Comparison of ENCODE assay signal across 19 cellular contexts in genomic region chr3:157093096-157093495, GRCh38.
DNase-seq lines count a peak whose midpoint lies in the region; ATAC-seq, FAIRE-seq and TF ChIP-seq lines count a peak whose summit lies in the region.
"Had no signal": no experiment of that assay in that cellular context is flagged by ENCODE, and none has a peak within 500 bp of the region (broad histone marks: within the 10 kb centered on the region; RNA-seq: fewer than 3 reads in every experiment).

No MANE protein-coding gene starts in this region.

- POLR2A ChIA-PET in HepG2 (lab: Yijun Ruan, JAX): interaction anchor here (1.8 kb wide), 1 partner anchor 35 kb away, joined by 5 read pairs; no protein-coding TSS in a partner anchor

- TF ChIP-seq POLR2A in HepG2 (IDR thresholded peaks at IDR 0.05; ENCODE audit: insufficient read depth in 1 of 2, low read depth in 2 of 2, low read length in 2 of 2): no peak
- TF ChIP-seq POLR2A in right lobe of liver (IDR thresholded peaks at IDR 0.05): peak; percentile 29

- no peak for FAIRE-seq in HepG2 (lab: Jason Lieb, UNC)

- CTCF ChIA-PET in HepG2 (lab: Yijun Ruan, JAX; ENCODE audit: low intra/inter-chr PET ratio, low total read pairs): no interaction called here

- no TSS peak for BruUV-seq in HepG2 (replicated peaks; lab: Mats Ljungman, UMichigan)

- H3K9ac ChIP-seq in liver (ENCODE audit: low read depth in 1 of 2, low read length in 2 of 2) (no peak overlapping the region), HepG2 (ENCODE audit: insufficient read depth, low read depth, low read length) (no peak overlapping the region)

- WGBS in liver: 48% methylated on average over 1 of the region's 1 CpG
- WGBS in HepG2 (ENCODE audit: low lambda C conversion rate): 100% methylated on average over 1 of the region's 1 CpG
- WGBS in right lobe of liver (ENCODE audit: insufficient coverage, low coverage, low lambda C conversion rate, missing lambda C conversion rate): 46% methylated on average over 1 of the region's 1 CpG

- H3K36me3 ChIP-seq in liver (ENCODE audit: control insufficient read depth in 4 of 4, insufficient read depth in 3 of 4, low read depth in 1 of 4, low read length in 3 of 4) (no peaks in the 10 kb centered on the region), HepG2 (replicated peaks in 1 of 2; ENCODE audit: control insufficient read depth in 1 of 2, insufficient read depth in 2 of 2, low read length in 2 of 2) (no peaks in the 10 kb centered on the region), right lobe of liver (no peaks in the 10 kb centered on the region)

- no peaks in the 10 kb centered on the region for H3K27me3 ChIP-seq in liver (ENCODE audit: control insufficient read depth in 4 of 4, insufficient read depth in 4 of 4, low read length in 3 of 4)
- H3K27me3 ChIP-seq in HepG2 (ENCODE audit: control insufficient read depth in 1 of 2, insufficient read depth in 2 of 2, low read length in 2 of 2): no peaks in the 10 kb centered on the region
- no peaks in the 10 kb centered on the region for H3K27me3 ChIP-seq in right lobe of liver
- H3K27me3 ChIP-seq: hepatocyte had no signal

- peaks cover 3 to 26% (median 15%) of the 10 kb centered on the region in 4 donors for H3K4me1 ChIP-seq in liver (ENCODE audit: control insufficient read depth in 4 of 4, insufficient read depth in 4 of 4, low read length in 3 of 4)
- peaks cover 62% of the 10 kb centered on the region for H3K4me1 ChIP-seq in HepG2 (ENCODE audit: insufficient read depth, low read length)
- H3K4me1 ChIP-seq in right lobe of liver: peaks cover 0 to 18% (median 3%) of the 10 kb centered on the region in 4 donors

- intact Hi-C loops in HepG2 (cut with micrococcal nuclease; ENCODE audit: unreplicated experiment): no loop called here
- intact Hi-C loops in right lobe of liver (cut with DNase I): no loop called here

- H3K4me2 ChIP-seq in HepG2 (ENCODE audit: low read depth, low read length): no peak overlapping the region
- H3K4me2 ChIP-seq: hepatocyte had no signal

- DNase-seq in HepG2 (ENCODE audit: low spot score) (no peak), right lobe of liver (peak in 1 of 3 donors; percentile 76)
- no peak for DNase-seq in effector CD8-positive, alpha-beta T cell (lab: John Stamatoyannopoulos, UW)
- no peak for DNase-seq in activated CD8-positive, alpha-beta memory T cell treated with anti-CD3 and anti-CD28 coated beads, Interleukin-2, amount 50 U/mL, for 48 hours
- DNase-seq: activated CD4-positive, CD25-positive, alpha-beta regulatory T cell; AML-193; Calu3; kidney glomerular epithelial cell; mucosa of descending colon; NCI-H1694; NCI-H345; nucleus accumbens; SIG-M5; stimulated activated CD4-positive, alpha-beta T cell treated with anti-CD3 and anti-CD28 coated beads, Interleukin-2, amount 100 ng/mL, for 48 hours had no signal

- no peak overlapping the region for H2AFZ ChIP-seq in HepG2 (ENCODE audit: low read length)
- H2AFZ ChIP-seq: hepatocyte had no signal

- TF ChIP-seq CTCF in liver (IDR thresholded peaks at IDR 0.05; ENCODE audit: low read depth, low read length, missing input control): no peak
- TF ChIP-seq CTCF in HepG2 (CRISPR knock-in tag; IDR thresholded peaks at IDR 0.05): no peak
- TF ChIP-seq CTCF in right lobe of liver (IDR thresholded peaks at IDR 0.05): no peak

- H3K27ac ChIP-seq in liver (ENCODE audit: low read depth in 1 of 2, low read length in 2 of 2) (peak overlapping the region; percentile 17 to 65), HepG2 (ENCODE audit: extremely low read length, insufficient read depth, low read length) (no peak overlapping the region), right lobe of liver (peak overlapping the region in 1 of 3 donors; percentile 26)
- H3K27ac ChIP-seq: hepatocyte had no signal

- in situ Hi-C loops in HepG2 (cut with HindIII; ENCODE audit: extremely low pct_ligation_motif_present, low pct_unique_long_range_greater_than_20kb): loop anchor here (5.0 kb wide), 1 partner anchor 34 kb away; no protein-coding TSS in a partner anchor

- no peak for ATAC-seq in HepG2
- ATAC-seq in GM18870 (IDR thresholded peaks at IDR 0.05; ENCODE audit: unreplicated experiment): peak; percentile 31
- peak; percentile 16 for ATAC-seq in HG03432 (IDR thresholded peaks at IDR 0.05; ENCODE audit: unreplicated experiment)
- peak in 1 of 4 donors; percentile 33 for ATAC-seq in right lobe of liver
- ATAC-seq: mucosa of descending colon, sciatic nerve had no signal

- peak overlapping the region in 1 of 3 donors; percentile 26 for H3K4me3 ChIP-seq in liver (ENCODE audit: low read depth in 1 of 3, low read length in 3 of 3)
- H3K4me3 ChIP-seq in HepG2 (replicated peaks in 1 of 3; ENCODE audit: insufficient read depth in 1 of 3, low read depth in 2 of 3, low read length in 3 of 3): no peak overlapping the region
- no peak overlapping the region for H3K4me3 ChIP-seq in right lobe of liver
- H3K4me3 ChIP-seq: hepatocyte, mucosa of descending colon had no signal

- H4K20me1 ChIP-seq in HepG2 (ENCODE audit: insufficient read depth, low read length): no peaks in the 10 kb centered on the region

- H3K79me2 ChIP-seq in HepG2 (ENCODE audit: insufficient read depth, low read length): no peaks in the 10 kb centered on the region
- H3K79me2 ChIP-seq: hepatocyte had no signal

- peak; percentile 9 to 15 for TF ChIP-seq RAD21 in liver (IDR thresholded peaks at IDR 0.05)
- no peak for TF ChIP-seq RAD21 in HepG2 (CRISPR knock-in tag; IDR thresholded peaks at IDR 0.05)

- H3K9me3 ChIP-seq in liver (ENCODE audit: control insufficient read depth in 4 of 4, low read length in 3 of 4): no peaks in the 10 kb centered on the region
- no peaks in the 10 kb centered on the region for H3K9me3 ChIP-seq in HepG2 (ENCODE audit: low read length)
- H3K9me3 ChIP-seq in right lobe of liver: no peaks in the 10 kb centered on the region
- H3K9me3 ChIP-seq: mucosa of descending colon had no signal

- TF ChIP-seq EP300 in HepG2 (IDR thresholded peaks at IDR 0.05; ENCODE audit: low read depth in 2 of 2, low read length in 2 of 2): no peak
- TF ChIP-seq EP300 in HepG2 (CRISPR knock-in tag; IDR thresholded peaks at IDR 0.05; ENCODE audit: borderline replicate concordance): no peak

TF ChIP-seq in liver, 16 proteins besides CTCF, POLR2A, EP300 and RAD21 (continues in another document):
- TF ChIP-seq EGR1 (IDR thresholded peaks at IDR 0.05; ENCODE audit: low read depth in 2 of 2) (no peak), FOXA2 (IDR thresholded peaks at IDR 0.05) (no peak), JUND (IDR thresholded peaks at IDR 0.05) (no peak), SP1 (IDR thresholded peaks at IDR 0.05) (peak; percentile 47), YY1 (IDR thresholded peaks at IDR 0.05) (peak; percentile 54), REST (IDR thresholded peaks at IDR 0.05) (no peak)

TF ChIP-seq in HepG2, 621 proteins besides CTCF, POLR2A, EP300 and RAD21 (continues in another document):
- TF ChIP-seq ZNF354B (CRISPR knock-in tag; IDR thresholded peaks at IDR 0.05): no peak
- no peak for TF ChIP-seq BRD4 (CRISPR knock-in tag; IDR thresholded peaks at IDR 0.05)
- no peak for TF ChIP-seq SP5 (CRISPR knock-in tag; IDR thresholded peaks at IDR 0.05; ENCODE audit: borderline replicate concordance, low read depth)
- TF ChIP-seq HMGXB3 (CRISPR knock-in tag; IDR thresholded peaks at IDR 0.05; ENCODE audit: borderline replicate concordance): no peak
- TF ChIP-seq SIN3B (IDR thresholded peaks at IDR 0.05; ENCODE audit: low read length): no peak
- no peak for TF ChIP-seq RARA (CRISPR knock-in tag; IDR thresholded peaks at IDR 0.05)
- no peak for TF ChIP-seq RBAK (CRISPR knock-in tag; IDR thresholded peaks at IDR 0.05)
- no peak for TF ChIP-seq ZNF737 (CRISPR knock-in tag; IDR thresholded peaks at IDR 0.05; ENCODE audit: borderline replicate concordance)
- TF ChIP-seq KLF15 (CRISPR knock-in tag; IDR thresholded peaks at IDR 0.05; ENCODE audit: borderline replicate concordance): no peak
- no peak for TF ChIP-seq ZNF768 (CRISPR knock-in tag; IDR thresholded peaks at IDR 0.05)
- TF ChIP-seq SAFB2 (CRISPR knock-in tag; IDR thresholded peaks at IDR 0.05; ENCODE audit: borderline replicate concordance, low read depth): no peak
